11 cellular contexts compared by ENCODE assay signal in genomic region chr11:125082611-125083311, GRCh38. TPM values are rescaled to one million over a fixed set of nuclear protein-coding genes. Genes with fewer than 3 reads are reported as not detected.
A peak's percentile ranks its signal among the peaks of the same experiment; 100 is the strongest.
DNase-seq lines count a peak whose midpoint lies in the region; ATAC-seq and TF ChIP-seq lines count a peak whose summit lies in the region.
"Had no signal": no experiment of that assay in that cellular context is flagged by ENCODE, and none has a peak within 500 bp of the region (broad histone marks: within the 10 kb centered on the region; RNA-seq: fewer than 3 reads in every experiment).

No MANE protein-coding gene starts in this region.

- BruUV-seq in PC-9 (replicated peaks; lab: Mats Ljungman, UMichigan) = no TSS peak

- H4K20me1 ChIP-seq in PC-9 (ENCODE audit: insufficient read depth) = no peaks in the 10 kb centered on the region

- no peak for TF ChIP-seq CTCF in PC-9 (conservative IDR thresholded peaks at IDR 0.05)
- TF ChIP-seq CTCF in thyroid gland (IDR thresholded peaks at IDR 0.05) = no peak

- intact Hi-C loops in PC-9 (cut with micrococcal nuclease; ENCODE audit: unreplicated experiment) = loop anchor here (2.0 kb wide), 1 partner anchor 20 kb away; the partner anchor contains the start of gene SLC37A2
- intact Hi-C loops in thyroid gland (cut with DNase I) = no loop called here

- ATAC-seq in HG03108 (IDR thresholded peaks at IDR 0.05; ENCODE audit: unreplicated experiment) = no peak
- ATAC-seq: T-helper 17 cell had no signal

- H3K4me1 ChIP-seq in PC-9 (replicated peaks; ENCODE audit: insufficient read depth) (peaks cover 72% of the 10 kb centered on the region), esophagus (ENCODE audit: control insufficient read depth in 2 of 2, insufficient read depth in 2 of 2, low read length in 1 of 2) (peaks cover 3 to 17% of the 10 kb centered on the region in 2 donors), thyroid gland (no peaks in the 10 kb centered on the region)

- no peaks in the 10 kb centered on the region for H3K9me3 ChIP-seq in PC-9 (ENCODE audit: insufficient read depth, low read depth)
- H3K9me3 ChIP-seq in esophagus (ENCODE audit: control insufficient read depth in 2 of 2, insufficient read depth in 1 of 2, low read depth in 1 of 2, low read length in 1 of 2) = no peaks in the 10 kb centered on the region
- no peaks in the 10 kb centered on the region for H3K9me3 ChIP-seq in thyroid gland

- H3K9me2 ChIP-seq in PC-9 (ENCODE audit: insufficient read depth) = no peaks in the 10 kb centered on the region

- peaks cover 29% of the 10 kb centered on the region; the same call in 1 of the 2 replicates for H3F3A ChIP-seq in PC-9 (ENCODE audit: insufficient read depth, low read depth)

- no peak overlapping the region for H3K4me3 ChIP-seq in PC-9
- peak overlapping the region in 1 of 2 donors; percentile 14 for H3K4me3 ChIP-seq in esophagus (ENCODE audit: low read depth in 1 of 2, low read length in 2 of 2)
- H3K4me3 ChIP-seq in thyroid gland (replicated peaks in 1 of 3) = no peak overlapping the region
- H3K4me3 ChIP-seq: coronary artery had no signal

- peak overlapping the region; percentile 53 for H3K4me2 ChIP-seq in PC-9

- POLR2A ChIA-PET in PC-9 (lab: Charles Lee; ENCODE audit: unreplicated experiment) = interaction anchor here (0.6 to 0.8 kb wide), 3 partner anchors 16 to 543 kb away, joined by 3 to 5 read pairs (median 4); partner anchors contain the start of gene TMEM218

- CTCF ChIA-PET in PC-9 (lab: Charles Lee) = no interaction called here

- 49 to 56% methylated on average over 10 of the region's 10 CpGs for WGBS in esophagus, 2 donors
- 75 to 85% methylated on average over 10 of the region's 10 CpGs for WGBS in thyroid gland, 2 donors

- no peak for TF ChIP-seq POLR2A in thyroid gland (IDR thresholded peaks at IDR 0.05)

- peaks cover 11% of the 10 kb centered on the region; the same call in 1 of the 2 replicates for H3K36me3 ChIP-seq in PC-9 (ENCODE audit: low read depth)
- H3K36me3 ChIP-seq in esophagus (ENCODE audit: control insufficient read depth in 2 of 2, insufficient read depth in 2 of 2, low read length in 1 of 2) = peaks cover 0 to 12% of the 10 kb centered on the region in 2 donors
- no peaks in the 10 kb centered on the region for H3K36me3 ChIP-seq in thyroid gland

- H3K79me2 ChIP-seq in PC-9 (ENCODE audit: low read depth) = no peaks in the 10 kb centered on the region

- H3K27ac ChIP-seq in PC-9 (peak overlapping the region; percentile 80), esophagus (ENCODE audit: low read depth in 2 of 2, low read length in 1 of 2) (peak overlapping the region; percentile 86 to 89), thyroid gland (no peak overlapping the region)
- H3K27ac ChIP-seq: coronary artery had no signal

- DNase-seq in EH (ENCODE audit: low read depth) (peak; percentile 85), PC-9 (peak; percentile 83 to 94), pulmonary artery endothelial cell (ENCODE audit: low read depth, low spot score) (peak; percentile 5), NCI-H526 (lab: John Stamatoyannopoulos, UW) (no peak), GM19238 (ENCODE audit: insufficient read length, low spot score) (no peak), thyroid gland (no peak)
- DNase-seq: NCI-H510A, T-helper 17 cell had no signal

- no peaks in the 10 kb centered on the region for H3K27me3 ChIP-seq in PC-9 (ENCODE audit: insufficient read depth, low read depth)
- H3K27me3 ChIP-seq in esophagus (ENCODE audit: control insufficient read depth in 1 of 2, insufficient read depth in 2 of 2, low read length in 2 of 2) = no peaks in the 10 kb centered on the region
- no peaks in the 10 kb centered on the region for H3K27me3 ChIP-seq in thyroid gland

- peak overlapping the region; percentile 37; the same call in 1 of the 2 replicates for H2AFZ ChIP-seq in PC-9

RNA-seq across cellular contexts. Expression of gene SLC37A2, which starts 19.7 kb away (rescaled TPM):
- 14.6 and 24.0 TPM in 2 replicates for total RNA-seq in PC-9 (2021)
- 10 to 100 TPM; 21.7 to 27.0 TPM for polyA plus RNA-seq in esophagus
- 0.53 and 0.67 TPM in 2 replicates for total RNA-seq in pulmonary artery endothelial cell
- total RNA-seq in thyroid gland = 1 to 10 TPM; 2.1 to 3.6 (median 3.4) TPM

RNA-seq across cellular contexts. Expression of gene TMEM218, which starts 28.7 kb away (rescaled TPM):
- total RNA-seq in PC-9 (2021) (16.4 and 20.5 TPM in 2 replicates), pulmonary artery endothelial cell (19.6 and 27.6 TPM in 2 replicates), thyroid gland (10 to 100 TPM; 24.2 to 31.5 (median 26.1) TPM)
- 10 to 100 TPM; 11.5 to 18.8 TPM for polyA plus RNA-seq in esophagus

Comparison
In these comparisons a context has a peak if more than half of its experiments do, and no peak if none do; other contexts are left out.
1. DNase-seq: peak in EH (single experiment), PC-9 (2 of 2) and pulmonary artery endothelial cell (single experiment); none in NCI-H526 (0 of 2), GM19238 (single experiment) and thyroid gland (0 of 2).
2. H3K27ac ChIP-seq: peak in PC-9 (single experiment) and esophagus (2 of 2); none in thyroid gland (0 of 3).